In the genomic region with DNA sequence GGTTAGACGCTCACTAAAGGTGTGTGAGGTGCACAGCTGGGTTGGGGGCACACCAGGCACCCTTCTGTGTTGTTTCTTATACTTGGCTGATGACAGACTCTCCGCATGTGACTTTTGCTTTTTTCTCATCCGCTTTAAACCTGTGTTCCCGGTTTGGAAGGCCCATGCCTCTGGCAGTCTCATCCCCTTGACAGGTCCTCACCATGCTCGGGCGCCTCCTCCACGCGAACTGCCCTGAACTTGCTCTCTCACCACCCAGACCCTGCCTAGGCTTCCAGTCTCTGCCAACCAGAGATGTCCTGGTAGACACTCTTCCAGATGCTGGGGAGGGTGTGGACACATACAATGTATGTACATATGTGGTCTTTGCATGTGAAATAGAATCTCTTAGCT, we compare ENCODE assay signal across 11 cellular contexts.
DNase-seq lines count a peak whose midpoint lies in the region; ATAC-seq and TF ChIP-seq lines count a peak whose summit lies in the region.
"Had no signal": no experiment of that assay in that cellular context is flagged by ENCODE, and none has a peak within 500 bp of the region (broad histone marks: within the 10 kb centered on the region; RNA-seq: fewer than 3 reads in every experiment).

No MANE protein-coding gene starts in this region.

- CTCF ChIA-PET in activated CD8-positive, alpha-beta memory T cell treated with anti-CD3 and anti-CD28 coated beads, Interleukin-2, amount 10 ng/mL, durations not matched to agents 7 days and 5 days (lab: Charles Lee): interaction anchor here (1.2 to 10.3 kb wide), 3 partner anchors 8 to 24 kb away, joined by 5 to 171 read pairs (median 8); no protein-coding TSS in a partner anchor
- CTCF ChIA-PET in T-cell (lab: Charles Lee): interaction anchor here (0.6 to 3.8 kb wide), 5 partner anchors 20 to 139 kb away, joined by 5 to 29 read pairs (median 10); no protein-coding TSS in a partner anchor

- H3K9me3 ChIP-seq in esophagus muscularis mucosa: no peaks in the 10 kb centered on the region
- H3K9me3 ChIP-seq in stomach: no peaks in the 10 kb centered on the region
- H3K9me3 ChIP-seq: body of pancreas had no signal

- WGBS in esophagus muscularis mucosa: 90% methylated on average over 8 of the region's 8 CpGs
- 79 to 92% (median 85%) methylated on average over 8 of the region's 8 CpGs for WGBS in stomach, 5 donors

- H3K27ac ChIP-seq in esophagus muscularis mucosa (replicated peaks in 1 of 4) (peak overlapping the region in 3 of 4 donors; percentile 8 to 44 (median 39)), stomach (peak overlapping the region in 3 of 5 donors; percentile 50 to 70 (median 59))
- H3K27ac ChIP-seq: body of pancreas had no signal

- H3K4me1 Mint-ChIP-seq in activated CD8-positive, alpha-beta memory T cell treated with anti-CD3 and anti-CD28 coated beads, Interleukin-2, amount 10 ng/mL, durations not matched to agents 7 days and 5 days: peaks cover 85% of the 10 kb centered on the region
- peaks cover 77 to 88% (median 86%) of the 10 kb centered on the region in 3 donors for H3K4me1 Mint-ChIP-seq in T-cell

- H3K4me1 ChIP-seq in esophagus muscularis mucosa: peaks cover 40 to 77% (median 73%) of the 10 kb centered on the region in 4 donors
- peaks cover 55 to 89% (median 71%) of the 10 kb centered on the region in 4 donors for H3K4me1 ChIP-seq in stomach

- DNase-seq in activated CD8-positive, alpha-beta memory T cell treated with anti-CD3 and anti-CD28 coated beads, Interleukin-2, amount 10 ng/mL, durations not matched to agents 7 days and 5 days: no peak
- no peak for DNase-seq in activated CD8-positive, alpha-beta memory T cell treated with anti-CD3 and anti-CD28 coated beads, Interleukin-2, amount 50 U/mL, for 48 hours
- no peak for DNase-seq in T-cell
- no peak for DNase-seq in esophagus muscularis mucosa (ENCODE audit: extremely low spot score)
- DNase-seq in stomach: no peak
- no peak for DNase-seq in NCI-H1092 (lab: John Stamatoyannopoulos, UW)
- DNase-seq in superior temporal gyrus (ENCODE audit: extremely low spot score): no peak
- DNase-seq: body of pancreas, Karpas-422, SHP77 had no signal

- POLR2A ChIA-PET in T-cell (lab: Charles Lee): no interaction called here

- intact Hi-C loops in esophagus muscularis mucosa (cut with DNase I) (no loop called here), stomach (cut with DNase I; ENCODE audit: low total_unique reads) (no loop called here)

- H3K4me3 Mint-ChIP-seq in activated CD8-positive, alpha-beta memory T cell treated with anti-CD3 and anti-CD28 coated beads, Interleukin-2, amount 10 ng/mL, durations not matched to agents 7 days and 5 days: no peak overlapping the region
- peak overlapping the region in 2 of 3 donors; percentile 10 to 26 for H3K4me3 Mint-ChIP-seq in T-cell

- no peaks in the 10 kb centered on the region for H3K36me3 ChIP-seq in esophagus muscularis mucosa
- H3K36me3 ChIP-seq in stomach: no peaks in the 10 kb centered on the region

- peaks cover 5% of the 10 kb centered on the region for H3K36me3 Mint-ChIP-seq in activated CD8-positive, alpha-beta memory T cell treated with anti-CD3 and anti-CD28 coated beads, Interleukin-2, amount 10 ng/mL, durations not matched to agents 7 days and 5 days
- no peaks in the 10 kb centered on the region for H3K36me3 Mint-ChIP-seq in T-cell

- H3K4me3 ChIP-seq in esophagus muscularis mucosa (no peak overlapping the region), stomach (no peak overlapping the region)
- H3K4me3 ChIP-seq: body of pancreas had no signal

- no peaks in the 10 kb centered on the region for H3K27me3 Mint-ChIP-seq in activated CD8-positive, alpha-beta memory T cell treated with anti-CD3 and anti-CD28 coated beads, Interleukin-2, amount 10 ng/mL, durations not matched to agents 7 days and 5 days
- H3K27me3 Mint-ChIP-seq in T-cell: no peaks in the 10 kb centered on the region

- TF ChIP-seq EP300 in esophagus muscularis mucosa (IDR thresholded peaks at IDR 0.05) (no peak), stomach (IDR thresholded peaks at IDR 0.05) (no peak)

- TF ChIP-seq POLR2A in esophagus muscularis mucosa (IDR thresholded peaks at IDR 0.05; ENCODE audit: low read depth): no peak
- no peak for TF ChIP-seq POLR2A in stomach (IDR thresholded peaks at IDR 0.05)

- TF ChIP-seq CTCF in esophagus muscularis mucosa (IDR thresholded peaks at IDR 0.05) (no peak), stomach (IDR thresholded peaks at IDR 0.05) (no peak)

- H3K9me3 Mint-ChIP-seq in activated CD8-positive, alpha-beta memory T cell treated with anti-CD3 and anti-CD28 coated beads, Interleukin-2, amount 10 ng/mL, durations not matched to agents 7 days and 5 days (ENCODE audit: low read depth): no peaks in the 10 kb centered on the region
- no peaks in the 10 kb centered on the region for H3K9me3 Mint-ChIP-seq in T-cell

- no peak for ATAC-seq in activated CD8-positive, alpha-beta memory T cell treated with anti-CD3 and anti-CD28 coated beads, Interleukin-2, amount 10 ng/mL, durations not matched to agents 7 days and 5 days
- ATAC-seq in T-cell (replicated peaks in 1 of 4): no peak
- ATAC-seq in HG02840 (IDR thresholded peaks at IDR 0.05; ENCODE audit: low FRiP score, unreplicated experiment): no peak
- ATAC-seq: body of pancreas had no signal

- H3K27ac Mint-ChIP-seq in activated CD8-positive, alpha-beta memory T cell treated with anti-CD3 and anti-CD28 coated beads, Interleukin-2, amount 10 ng/mL, durations not matched to agents 7 days and 5 days: peak overlapping the region; percentile 82
- H3K27ac Mint-ChIP-seq in T-cell: peak overlapping the region; percentile 87 to 93

- no peaks in the 10 kb centered on the region for H3K27me3 ChIP-seq in esophagus muscularis mucosa
- no peaks in the 10 kb centered on the region for H3K27me3 ChIP-seq in stomach
- H3K27me3 ChIP-seq: body of pancreas had no signal
